Comparison of ENCODE assay signal across 27 cellular contexts in genomic region chr3:194405756-194406155, GRCh38. TPM values are rescaled to one million over a fixed set of nuclear protein-coding genes. Genes with fewer than 3 reads are reported as not detected.
"Had no signal": no experiment of that assay in that cellular context is flagged by ENCODE, and none has a peak within 500 bp of the region (broad histone marks: within the 10 kb centered on the region; RNA-seq: fewer than 3 reads in every experiment).

No MANE protein-coding gene starts in this region.

- H3K4me2 ChIP-seq: neural progenitor cell, SK-N-SH had no signal

- H3K9ac ChIP-seq: neural progenitor cell, SK-N-SH had no signal

- H3K27me3 ChIP-seq: adrenal gland, cardiac muscle cell, foreskin keratinocyte, neural progenitor cell, tibial nerve had no signal

- H3K9me3 Mint-ChIP-seq: naive thymus-derived CD4-positive, alpha-beta T cell; neural progenitor cell; stimulated activated naive CD8-positive, alpha-beta T cell treated with anti-CD3 and anti-CD28 coated beads, Interleukin-15, Interleukin-2, amounts not matched to agents 100 ng/mL and 50 ng/mL, for 24 hours had no signal

- ATAC-seq: foreskin keratinocyte; left lobe of liver; lower lobe of right lung; naive thymus-derived CD4-positive, alpha-beta T cell had no signal

- H3K36me3 Mint-ChIP-seq: neural progenitor cell had no signal

- H2AFZ ChIP-seq: neural progenitor cell had no signal

- H3K27ac Mint-ChIP-seq: activated naive CD8-positive, alpha-beta T cell; neural progenitor cell; stimulated activated naive CD8-positive, alpha-beta T cell treated with anti-CD3 and anti-CD28 coated beads, Interleukin-15, Interleukin-2, amounts not matched to agents 100 ng/mL and 50 ng/mL, for 24 hours had no signal

- H3K36me3 ChIP-seq: neural progenitor cell, prostate gland, WERI-Rb-1 had no signal

- H3K9me3 ChIP-seq: adrenal gland, lower lobe of right lung, prostate gland, SK-N-SH, tibial nerve had no signal

- H3K4me1 ChIP-seq: adrenal gland, foreskin keratinocyte, lower lobe of right lung, neural progenitor cell, prostate gland, tibial nerve had no signal

- DNase-seq: activated CD4-positive, alpha-beta T cell treated with anti-CD3 and anti-CD28 coated beads for 1 hour; activated CD8-positive, alpha-beta memory T cell treated with anti-CD3 and anti-CD28 coated beads for 24 hours; activated CD8-positive, alpha-beta memory T cell treated with anti-CD3 and anti-CD28 coated beads, Interleukin-2, amount 50 U/mL, for 4 hours; activated gamma-delta T cell treated with Interleukin-2 at 50 U/mL for 16 hours; adrenal gland; cortex of kidney; foreskin keratinocyte; lower lobe of right lung; naive thymus-derived CD4-positive, alpha-beta T cell; SK-N-SH; stimulated activated CD4-positive, alpha-beta T cell treated with anti-CD3 and anti-CD28 coated beads, Interleukin-12 subunit alpha, Interleukin-12 subunit beta, amount 100 ng/mL, for 4 hours; stimulated activated CD4-positive, alpha-beta T cell treated with anti-CD3 and anti-CD28 coated beads, Interleukin-4, amount 100 ng/mL, for 4 hours; substantia nigra; WERI-Rb-1 had no signal

- H3K27me3 Mint-ChIP-seq: activated naive CD8-positive, alpha-beta T cell; naive thymus-derived CD4-positive, alpha-beta T cell; stimulated activated naive CD8-positive, alpha-beta T cell treated with anti-CD3 and anti-CD28 coated beads, Interleukin-15, Interleukin-2, amounts not matched to agents 100 ng/mL and 50 ng/mL, for 24 hours had no signal

- H3K4me3 Mint-ChIP-seq: activated naive CD8-positive, alpha-beta T cell; naive thymus-derived CD4-positive, alpha-beta T cell; neural progenitor cell; stimulated activated naive CD8-positive, alpha-beta T cell treated with anti-CD3 and anti-CD28 coated beads, Interleukin-15, Interleukin-2, amounts not matched to agents 100 ng/mL and 50 ng/mL, for 24 hours had no signal

- H3K27ac ChIP-seq: adrenal gland, cardiac muscle cell, foreskin keratinocyte, lower lobe of right lung, neural progenitor cell, prostate gland, tibial nerve, WERI-Rb-1 had no signal

- H3K4me3 ChIP-seq: adrenal gland, cardiac muscle cell, lower lobe of right lung, neural progenitor cell, prostate gland, tibial nerve had no signal

RNA-seq across cellular contexts. Expression of gene GP5, which starts 6.7 kb away (rescaled TPM):
- total RNA-seq: foreskin keratinocyte, mesenteric fat pad, osteocyte, prostate gland, tibial nerve had no signal

RNA-seq across cellular contexts. Expression of gene LRRC15, which starts 36.2 kb away (rescaled TPM):
- total RNA-seq: cerebellum; foreskin keratinocyte; kidney epithelial cell; left lobe of liver; naive thymus-derived CD4-positive, alpha-beta T cell; T-helper 2 cell treated with Interferon-gamma antibody and Interleukin-4, amounts not matched to agents 100 ng/mL and 5 ng/mL, for 36 hours; tibial nerve had no signal

RNA-seq across cellular contexts. Expression of gene CPN2, which starts 54.6 kb away (rescaled TPM):
- total RNA-seq: cerebellum; foreskin keratinocyte; kidney epithelial cell; lower lobe of right lung; naive thymus-derived CD4-positive, alpha-beta T cell; osteocyte; T-helper 2 cell treated with Interferon-gamma antibody and Interleukin-4, amounts not matched to agents 100 ng/mL and 5 ng/mL, for 36 hours; tibial nerve; urinary bladder had no signal
